9 cellular contexts compared by ENCODE assay signal in the genomic region with DNA sequence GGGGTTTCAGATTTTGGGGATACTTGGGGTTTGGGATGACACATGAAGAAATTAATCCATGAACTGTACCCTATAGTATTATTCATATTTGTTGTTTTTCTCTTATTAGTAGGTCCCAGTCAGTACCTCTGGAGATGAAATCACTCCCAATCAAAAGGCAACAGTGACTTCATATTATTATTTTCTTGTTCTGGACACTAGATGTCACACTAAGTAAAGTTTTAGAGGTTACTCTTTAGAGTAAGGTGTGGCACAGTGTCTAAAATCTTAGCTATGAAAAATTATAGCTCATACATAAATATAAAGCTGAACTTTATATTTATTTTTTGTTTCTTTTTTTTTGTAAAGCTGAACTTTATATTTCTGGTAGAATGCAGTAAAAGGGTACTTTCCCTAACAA. TPM values are rescaled to one million over a fixed set of nuclear protein-coding genes. Genes with fewer than 3 reads are reported as not detected.
DNase-seq lines count a peak whose midpoint lies in the region; ATAC-seq and TF ChIP-seq lines count a peak whose summit lies in the region.
"Had no signal": no experiment of that assay in that cellular context is flagged by ENCODE, and none has a peak within 500 bp of the region (broad histone marks: within the 10 kb centered on the region; RNA-seq: fewer than 3 reads in every experiment).

No MANE protein-coding gene starts in this region.

- ATAC-seq in activated CD4-positive, CD25-positive, alpha-beta regulatory T cell treated with anti-CD3 and anti-CD28 coated beads, Interleukin-2, amount 50 U/mL, for 24 hours, result peak; percentile 76 to 85
- ATAC-seq in activated T-helper 17 cell treated with anti-CD3 and anti-CD28 coated beads, Interleukin-2, amount 50 U/mL, for 72 hours (replicated peaks), result peak; percentile 80
- no peak for ATAC-seq in GM19035 (IDR thresholded peaks at IDR 0.05; ENCODE audit: unreplicated experiment)

- TF ChIP-seq CTCF in kidney epithelial cell (IDR thresholded peaks at IDR 0.05; ENCODE audit: insufficient read depth, low read length, poor library complexity, severe bottlenecking), result peak; percentile 8

- no peak overlapping the region for H3K27ac Mint-ChIP-seq in activated T-helper 17 cell treated with anti-CD3 and anti-CD28 coated beads, Interleukin-2, amount 50 U/mL, for 72 hours

- no peaks in the 10 kb centered on the region for H3K36me3 Mint-ChIP-seq in activated T-helper 17 cell treated with anti-CD3 and anti-CD28 coated beads, Interleukin-2, amount 50 U/mL, for 72 hours (ENCODE audit: low read depth)

- no peak for DNase-seq in activated CD4-positive, CD25-positive, alpha-beta regulatory T cell treated with anti-CD3 and anti-CD28 coated beads, Interleukin-2, amount 50 U/mL, for 72 hours
- DNase-seq in MV-4-11 (lab: John Stamatoyannopoulos, UW) (peak; percentile 27), kidney epithelial cell (ENCODE audit: low read depth) (no peak)
- DNase-seq in stimulated activated CD4-positive, alpha-beta T cell treated with anti-CD3 and anti-CD28 coated beads, Interleukin-2, amount 100 ng/mL, for 48 hours, result no peak
- no peak for DNase-seq in activated naive CD4-positive, alpha-beta T cell treated with Interleukin-2 at 50 U/mL for 16 hours

- H3K4me3 ChIP-seq in kidney epithelial cell (ENCODE audit: low read depth, low read length), result no peak overlapping the region

- peaks cover 3% of the 10 kb centered on the region for H3K27me3 Mint-ChIP-seq in activated T-helper 17 cell treated with anti-CD3 and anti-CD28 coated beads, Interleukin-2, amount 50 U/mL, for 72 hours

- H3K4me1 Mint-ChIP-seq in activated T-helper 17 cell treated with anti-CD3 and anti-CD28 coated beads, Interleukin-2, amount 50 U/mL, for 72 hours, result no peaks in the 10 kb centered on the region

- no peaks in the 10 kb centered on the region for H3K27me3 ChIP-seq in kidney epithelial cell (ENCODE audit: control insufficient read depth, insufficient read depth, low read length)

- no peaks in the 10 kb centered on the region for H3K9me3 Mint-ChIP-seq in activated T-helper 17 cell treated with anti-CD3 and anti-CD28 coated beads, Interleukin-2, amount 50 U/mL, for 72 hours

- no peak overlapping the region for H3K4me3 Mint-ChIP-seq in activated T-helper 17 cell treated with anti-CD3 and anti-CD28 coated beads, Interleukin-2, amount 50 U/mL, for 72 hours

- no peaks in the 10 kb centered on the region for H3K36me3 ChIP-seq in kidney epithelial cell (ENCODE audit: control insufficient read depth, insufficient read depth, low read length)

RNA-seq across cellular contexts. Expression of a gene that starts 35.1 kb away (rescaled TPM):
- 1 to 10 TPM in 1 of 2 donors, under 1 TPM in 1; 0.35 to 1.5 TPM for total RNA-seq in activated T-helper 17 cell treated with anti-CD3 and anti-CD28 coated beads, Interleukin-2, amount 50 U/mL, for 72 hours
- 39.6 and 53.9 TPM in 2 replicates for total RNA-seq in kidney epithelial cell
- total RNA-seq: activated CD8-positive, alpha-beta memory T cell treated with anti-CD3 and anti-CD28 coated beads for 36 hours had no signal

RNA-seq across cellular contexts. Expression of a gene that starts 46.1 kb away (rescaled TPM):
- 1 to 10 TPM; 2.7 to 3.0 TPM for total RNA-seq in activated T-helper 17 cell treated with anti-CD3 and anti-CD28 coated beads, Interleukin-2, amount 50 U/mL, for 72 hours
- 1.1 and 1.3 TPM in 2 replicates for total RNA-seq in kidney epithelial cell

Comparison
In these comparisons a context has a peak if more than half of its experiments do, and no peak if none do; other contexts are left out.
1. RNA of a gene that starts 35.1 kb away (total RNA-seq): 39.6 to 53.9 TPM in kidney epithelial cell; 0.35 to 1.5 TPM in activated T-helper 17 cell treated with anti-CD3 and anti-CD28 coated beads, Interleukin-2, amount 50 U/mL, for 72 hours; every median in the first group is over 10 times any median in the second.